12 cellular contexts compared by ENCODE assay signal in genomic region chr3:122642935-122643334, GRCh38. TPM values are rescaled to one million over a fixed set of nuclear protein-coding genes. Genes with fewer than 3 reads are reported as not detected.
A peak's percentile ranks its signal among the peaks of the same experiment; 100 is the strongest.
DNase-seq lines count a peak whose midpoint lies in the region; ATAC-seq and TF ChIP-seq lines count a peak whose summit lies in the region.
"Had no signal": no experiment of that assay in that cellular context is flagged by ENCODE, and none has a peak within 500 bp of the region (broad histone marks: within the 10 kb centered on the region; RNA-seq: fewer than 3 reads in every experiment).

No MANE protein-coding gene starts in this region.

- peak overlapping the region; percentile 42 for H3K27ac Mint-ChIP-seq in activated CD4-positive, alpha-beta memory T cell treated with anti-CD3 and anti-CD28 coated beads for 36 hours
- no peak overlapping the region for H3K27ac Mint-ChIP-seq in Caco-2 (ENCODE audit: unreplicated experiment)
- H3K27ac Mint-ChIP-seq: CD8-positive, alpha-beta T cell had no signal

- H3K9me3 ChIP-seq in uterus (no peaks in the 10 kb centered on the region), Caco-2 (no peaks in the 10 kb centered on the region)
- H3K9me3 ChIP-seq: upper lobe of left lung had no signal

- H3K27me3 ChIP-seq in uterus (no peaks in the 10 kb centered on the region), Caco-2 (replicated peaks; ENCODE audit: control insufficient read depth, insufficient read depth, low read length) (no peaks in the 10 kb centered on the region)
- H3K27me3 ChIP-seq: upper lobe of left lung had no signal

- no peak overlapping the region for H3K4me3 Mint-ChIP-seq in activated CD4-positive, alpha-beta memory T cell treated with anti-CD3 and anti-CD28 coated beads for 36 hours
- no peak overlapping the region for H3K4me3 Mint-ChIP-seq in Caco-2 (ENCODE audit: unreplicated experiment)
- H3K4me3 Mint-ChIP-seq: CD8-positive, alpha-beta T cell had no signal

- POLR2A ChIA-PET in activated CD4-positive, alpha-beta memory T cell treated with anti-CD3 and anti-CD28 coated beads for 36 hours (lab: Charles Lee) = interaction anchor here (0.6 kb wide), 1 partner anchor 14 kb away, joined by 3 read pairs; no protein-coding TSS in a partner anchor
- POLR2A ChIA-PET in Caco-2 (lab: Charles Lee) = no interaction called here

- BruUV-seq in Caco-2 (replicated peaks; lab: Mats Ljungman, UMichigan) = no TSS peak

- H3K4me3 ChIP-seq in uterus = no peak overlapping the region
- no peak overlapping the region for H3K4me3 ChIP-seq in Caco-2 (ENCODE audit: low read depth, low read length)
- H3K4me3 ChIP-seq: upper lobe of left lung had no signal

- DNase-seq in activated CD4-positive, alpha-beta memory T cell treated with anti-CD3 and anti-CD28 coated beads for 36 hours = no peak
- no peak for DNase-seq in uterus
- DNase-seq in NCI-H1105 treated with DMSO at 0.1 percent for 48 hours (lab: John Stamatoyannopoulos, UW) = no peak
- no peak for DNase-seq in 8988T
- no peak for DNase-seq in Caco-2
- DNase-seq: activated T-cell treated with anti-CD3 and anti-CD28 coated beads, Interleukin-2, amount 50 U/mL, for 1 hour; CD8-positive, alpha-beta T cell; NK-92 treated with Interleukin-12 subunit alpha and Interleukin-12 subunit beta, amount 100 ng/mL, for 24 hours; upper lobe of left lung had no signal

- peak; percentile 64 for ATAC-seq in GM18519 (IDR thresholded peaks at IDR 0.05; ENCODE audit: low FRiP score, unreplicated experiment)
- peak; percentile 87 for ATAC-seq in GM19463 (IDR thresholded peaks at IDR 0.05; ENCODE audit: unreplicated experiment)
- ATAC-seq in HG03045 (IDR thresholded peaks at IDR 0.05; ENCODE audit: unreplicated experiment) = peak; percentile 89
- ATAC-seq: CD8-positive, alpha-beta T cell had no signal

- no peaks in the 10 kb centered on the region for H3K27me3 Mint-ChIP-seq in activated CD4-positive, alpha-beta memory T cell treated with anti-CD3 and anti-CD28 coated beads for 36 hours
- H3K27me3 Mint-ChIP-seq in Caco-2 (ENCODE audit: insufficient read depth, unreplicated experiment) = no peaks in the 10 kb centered on the region

- no peaks in the 10 kb centered on the region for H3K9me3 Mint-ChIP-seq in activated CD4-positive, alpha-beta memory T cell treated with anti-CD3 and anti-CD28 coated beads for 36 hours
- H3K9me3 Mint-ChIP-seq in Caco-2 (ENCODE audit: unreplicated experiment) = no peaks in the 10 kb centered on the region
- H3K9me3 Mint-ChIP-seq: CD8-positive, alpha-beta T cell had no signal

- TF ChIP-seq CTCF in uterus (IDR thresholded peaks at IDR 0.05) (no peak), Caco-2 (IDR thresholded peaks at IDR 0.05; ENCODE audit: insufficient read depth in 1 of 2, low read depth in 1 of 2, low read length in 1 of 2, severe bottlenecking in 1 of 2, unreplicated experiment in 1 of 2) (no peak)

- H3K27ac ChIP-seq in uterus = no peak overlapping the region
- H3K27ac ChIP-seq: upper lobe of left lung had no signal

- H3K4me1 ChIP-seq in uterus (no peaks in the 10 kb centered on the region), Caco-2 (no peaks in the 10 kb centered on the region)
- H3K4me1 ChIP-seq: upper lobe of left lung had no signal

- H3K36me3 ChIP-seq in uterus (no peaks in the 10 kb centered on the region), Caco-2 (ENCODE audit: control insufficient read depth, insufficient read depth, low read length) (no peaks in the 10 kb centered on the region)
- H3K36me3 ChIP-seq: upper lobe of left lung had no signal

- CTCF ChIA-PET in activated CD4-positive, alpha-beta memory T cell treated with anti-CD3 and anti-CD28 coated beads for 36 hours (lab: Charles Lee) = interaction anchor here (0.8 to 1.0 kb wide), 2 partner anchors 17 to 37 kb away, joined by 3 read pairs; no protein-coding TSS in a partner anchor
- CTCF ChIA-PET in Caco-2 (lab: Charles Lee) = no interaction called here

- peaks cover 40% of the 10 kb centered on the region for H3K4me1 Mint-ChIP-seq in activated CD4-positive, alpha-beta memory T cell treated with anti-CD3 and anti-CD28 coated beads for 36 hours (ENCODE audit: low read depth)
- peaks cover 5% of the 10 kb centered on the region for H3K4me1 Mint-ChIP-seq in Caco-2 (ENCODE audit: low read depth, unreplicated experiment)

- H3K36me3 Mint-ChIP-seq in activated CD4-positive, alpha-beta memory T cell treated with anti-CD3 and anti-CD28 coated beads for 36 hours = no peaks in the 10 kb centered on the region
- no peaks in the 10 kb centered on the region for H3K36me3 Mint-ChIP-seq in Caco-2 (ENCODE audit: insufficient read depth, unreplicated experiment)

- intact Hi-C loops in activated CD4-positive, alpha-beta memory T cell treated with anti-CD3 and anti-CD28 coated beads for 36 hours (cut with micrococcal nuclease) = no loop called here
- intact Hi-C loops in uterus (cut with DNase I; ENCODE audit: low total_unique reads) = no loop called here
- intact Hi-C loops in Caco-2 (cut with micrococcal nuclease; ENCODE audit: unreplicated experiment) = no loop called here

- TF ChIP-seq POLR2A in uterus (IDR thresholded peaks at IDR 0.05) = no peak

RNA-seq across cellular contexts. Expression of gene PARP14, which starts 37.7 kb away (rescaled TPM):
- 10 to 100 TPM; 50.8 to 51.6 TPM for total RNA-seq in activated CD4-positive, alpha-beta memory T cell treated with anti-CD3 and anti-CD28 coated beads for 36 hours
- 10 to 100 TPM; 32.0 to 62.2 (median 50.2) TPM for total RNA-seq in uterus
- 23.8 and 27.2 TPM in 2 replicates for total RNA-seq in Caco-2 (2022)
